ENCODE assay signal across 13 cellular contexts in genomic region chr12:12993367-12993766, GRCh38. TPM values are rescaled to one million over a fixed set of nuclear protein-coding genes. Genes with fewer than 3 reads are reported as not detected.
A peak's percentile ranks its signal among the peaks of the same experiment; 100 is the strongest.
DNase-seq lines count a peak whose midpoint lies in the region; ATAC-seq, FAIRE-seq and TF ChIP-seq lines count a peak whose summit lies in the region.
"Had no signal": no experiment of that assay in that cellular context is flagged by ENCODE, and none has a peak within 500 bp of the region (broad histone marks: within the 10 kb centered on the region; RNA-seq: fewer than 3 reads in every experiment).

No MANE protein-coding gene starts in this region.

- no peak overlapping the region for H3K9ac ChIP-seq in astrocyte (ENCODE audit: low read length)

- peak overlapping the region; percentile 77 for H3K4me2 ChIP-seq in astrocyte (ENCODE audit: low read length)

- H3K4me3 ChIP-seq in astrocyte (ENCODE audit: insufficient read depth, low read depth, low read length) (no peak overlapping the region), thoracic aorta (peak overlapping the region; percentile 36)

- H3K4me1 ChIP-seq in astrocyte (ENCODE audit: insufficient read depth, low read length) (no peaks in the 10 kb centered on the region), thoracic aorta (ENCODE audit: control insufficient read depth in 1 of 2, low read depth in 2 of 2) (peaks cover 18 to 42% of the 10 kb centered on the region in 2 donors)

- POLR2A ChIA-PET in activated CD8-positive, alpha-beta T cell treated with anti-CD3 and anti-CD28 coated beads, Interleukin-2, amount 10 ng/mL, durations not matched to agents 7 days and 5 days (lab: Charles Lee): no interaction called here
- POLR2A ChIA-PET in activated CD8-positive, alpha-beta T cell treated with anti-CD3 and anti-CD28 coated beads for 36 hours (lab: Charles Lee): no interaction called here

- H3K4me1 Mint-ChIP-seq in activated CD8-positive, alpha-beta T cell treated with anti-CD3 and anti-CD28 coated beads, Interleukin-2, amount 10 ng/mL, durations not matched to agents 7 days and 5 days (ENCODE audit: low read depth): peaks cover 17% of the 10 kb centered on the region
- H3K4me1 Mint-ChIP-seq in activated CD8-positive, alpha-beta T cell treated with anti-CD3 and anti-CD28 coated beads for 36 hours (ENCODE audit: low read depth): peaks cover 24% of the 10 kb centered on the region
- H3K4me1 Mint-ChIP-seq in astrocyte (ENCODE audit: low read depth, unreplicated experiment): peaks cover 16% of the 10 kb centered on the region
- H3K4me1 Mint-ChIP-seq in mesothelial cell of epicardium: peaks cover 52% of the 10 kb centered on the region

- peaks cover 2% of the 10 kb centered on the region for H4K20me1 ChIP-seq in astrocyte (ENCODE audit: insufficient read depth, low read length)

- no peaks in the 10 kb centered on the region for H3K36me3 ChIP-seq in astrocyte (ENCODE audit: insufficient read depth, low read length)
- H3K36me3 ChIP-seq in thoracic aorta: peaks cover 7% of the 10 kb centered on the region

- no peak for ATAC-seq in activated CD8-positive, alpha-beta T cell treated with anti-CD3 and anti-CD28 coated beads, Interleukin-2, amount 10 ng/mL, durations not matched to agents 7 days and 5 days
- no peak for ATAC-seq in activated CD8-positive, alpha-beta T cell treated with anti-CD3 and anti-CD28 coated beads for 36 hours
- no peak for ATAC-seq in thoracic aorta (ENCODE audit: insufficient number of reproducible peaks, low FRiP score, low read depth)

- peak overlapping the region; percentile 17 for H3K27ac Mint-ChIP-seq in activated CD8-positive, alpha-beta T cell treated with anti-CD3 and anti-CD28 coated beads, Interleukin-2, amount 10 ng/mL, durations not matched to agents 7 days and 5 days
- H3K27ac Mint-ChIP-seq in activated CD8-positive, alpha-beta T cell treated with anti-CD3 and anti-CD28 coated beads for 36 hours: no peak overlapping the region
- peak overlapping the region; percentile 94 for H3K27ac Mint-ChIP-seq in astrocyte (ENCODE audit: unreplicated experiment)
- H3K27ac Mint-ChIP-seq in mesothelial cell of epicardium: peak overlapping the region; percentile 85

- H3K9me3 ChIP-seq in astrocyte (ENCODE audit: insufficient read depth, low read depth, low read length) (no peaks in the 10 kb centered on the region), thoracic aorta (no peaks in the 10 kb centered on the region)
- H3K9me3 ChIP-seq: SJSA1 had no signal

- TF ChIP-seq CTCF in activated CD8-positive, alpha-beta T cell treated with anti-CD3 and anti-CD28 coated beads for 36 hours (IDR thresholded peaks at IDR 0.05): no peak
- TF ChIP-seq CTCF in astrocyte (IDR thresholded peaks at IDR 0.05; ENCODE audit: insufficient read depth, low read depth, low read length) (no peak), mesothelial cell of epicardium (IDR thresholded peaks at IDR 0.05; ENCODE audit: unreplicated experiment) (no peak), thoracic aorta (IDR thresholded peaks at IDR 0.05) (no peak)

- H3K27me3 Mint-ChIP-seq in activated CD8-positive, alpha-beta T cell treated with anti-CD3 and anti-CD28 coated beads, Interleukin-2, amount 10 ng/mL, durations not matched to agents 7 days and 5 days (ENCODE audit: low read depth): no peaks in the 10 kb centered on the region
- H3K27me3 Mint-ChIP-seq in activated CD8-positive, alpha-beta T cell treated with anti-CD3 and anti-CD28 coated beads for 36 hours: no peaks in the 10 kb centered on the region
- H3K27me3 Mint-ChIP-seq in astrocyte (ENCODE audit: low read depth, unreplicated experiment) (no peaks in the 10 kb centered on the region), mesothelial cell of epicardium (ENCODE audit: low read depth) (no peaks in the 10 kb centered on the region)

- H3K9me3 Mint-ChIP-seq in activated CD8-positive, alpha-beta T cell treated with anti-CD3 and anti-CD28 coated beads, Interleukin-2, amount 10 ng/mL, durations not matched to agents 7 days and 5 days (ENCODE audit: insufficient read depth): no peaks in the 10 kb centered on the region
- H3K9me3 Mint-ChIP-seq in activated CD8-positive, alpha-beta T cell treated with anti-CD3 and anti-CD28 coated beads for 36 hours: no peaks in the 10 kb centered on the region
- H3K9me3 Mint-ChIP-seq in astrocyte (ENCODE audit: unreplicated experiment): no peaks in the 10 kb centered on the region
- no peaks in the 10 kb centered on the region for H3K9me3 Mint-ChIP-seq in mesothelial cell of epicardium
- H3K9me3 Mint-ChIP-seq: type B pancreatic cell had no signal

- CTCF ChIA-PET in activated CD8-positive, alpha-beta T cell treated with anti-CD3 and anti-CD28 coated beads, Interleukin-2, amount 10 ng/mL, durations not matched to agents 7 days and 5 days (lab: Charles Lee): no interaction called here
- CTCF ChIA-PET in activated CD8-positive, alpha-beta T cell treated with anti-CD3 and anti-CD28 coated beads for 36 hours (lab: Charles Lee): interaction anchor here (1.4 kb wide), 1 partner anchor 77 kb away, joined by 3 read pairs; no protein-coding TSS in a partner anchor

- no peaks in the 10 kb centered on the region for H3K36me3 Mint-ChIP-seq in activated CD8-positive, alpha-beta T cell treated with anti-CD3 and anti-CD28 coated beads, Interleukin-2, amount 10 ng/mL, durations not matched to agents 7 days and 5 days (ENCODE audit: low read depth)
- H3K36me3 Mint-ChIP-seq in activated CD8-positive, alpha-beta T cell treated with anti-CD3 and anti-CD28 coated beads for 36 hours (ENCODE audit: low read depth): no peaks in the 10 kb centered on the region
- peaks cover 4% of the 10 kb centered on the region for H3K36me3 Mint-ChIP-seq in astrocyte (ENCODE audit: low read depth, unreplicated experiment)
- H3K36me3 Mint-ChIP-seq in mesothelial cell of epicardium: peaks cover 4% of the 10 kb centered on the region

- peaks cover 13% of the 10 kb centered on the region for H3K79me2 ChIP-seq in astrocyte (ENCODE audit: insufficient read depth, low read length)

- FAIRE-seq in astrocyte (lab: Jason Lieb, UNC): no peak

- no peak for DNase-seq in activated CD8-positive, alpha-beta T cell treated with anti-CD3 and anti-CD28 coated beads, Interleukin-2, amount 10 ng/mL, durations not matched to agents 7 days and 5 days
- no peak for DNase-seq in activated CD8-positive, alpha-beta T cell treated with anti-CD3 and anti-CD28 coated beads for 36 hours
- DNase-seq in astrocyte (ENCODE audit: low read depth) (no peak), mesothelial cell of epicardium (ENCODE audit: low spot score in 2 of 2, unreplicated experiment in 2 of 2) (no peak), thoracic aorta (ENCODE audit: low spot score) (no peak), OCI-M1 (lab: John Stamatoyannopoulos, UW) (no peak), NCI-H1436 (lab: John Stamatoyannopoulos, UW) (no peak)
- no peak for DNase-seq in activated naive CD4-positive, alpha-beta T cell treated with anti-CD3 and anti-CD28 coated beads, Interleukin-2, amount 50 U/mL, for 16 hours
- DNase-seq: cerebellar nuclear complex, DMS79 treated with DMSO at 0.1 percent for 48 hours, NCI-H2081 treated with DMSO at 0.1 percent for 48 hours had no signal

- no peaks in the 10 kb centered on the region for H3K27me3 ChIP-seq in astrocyte (ENCODE audit: insufficient read depth, low read length)
- H3K27me3 ChIP-seq in thoracic aorta (replicated peaks; ENCODE audit: insufficient read depth): no peaks in the 10 kb centered on the region
- H3K27me3 ChIP-seq: SJSA1 had no signal

- intact Hi-C loops in activated CD8-positive, alpha-beta T cell treated with anti-CD3 and anti-CD28 coated beads for 36 hours (cut with micrococcal nuclease): no loop called here

- no peak overlapping the region for H3K27ac ChIP-seq in astrocyte (ENCODE audit: low read depth, low read length)
- peak overlapping the region in 1 of 2 donors; percentile 60 for H3K27ac ChIP-seq in thoracic aorta

- no peak overlapping the region for H2AFZ ChIP-seq in astrocyte (ENCODE audit: low read depth, low read length)

- H3K4me3 Mint-ChIP-seq in activated CD8-positive, alpha-beta T cell treated with anti-CD3 and anti-CD28 coated beads, Interleukin-2, amount 10 ng/mL, durations not matched to agents 7 days and 5 days: peak overlapping the region; percentile 44
- H3K4me3 Mint-ChIP-seq in activated CD8-positive, alpha-beta T cell treated with anti-CD3 and anti-CD28 coated beads for 36 hours: no peak overlapping the region
- H3K4me3 Mint-ChIP-seq in astrocyte (ENCODE audit: unreplicated experiment) (no peak overlapping the region), mesothelial cell of epicardium (no peak overlapping the region)
- H3K4me3 Mint-ChIP-seq: type B pancreatic cell had no signal

RNA-seq across cellular contexts. Expression of gene HEBP1, which starts 6.7 kb away (rescaled TPM):
- total RNA-seq in activated CD8-positive, alpha-beta T cell treated with anti-CD3 and anti-CD28 coated beads, Interleukin-2, amount 10 ng/mL, durations not matched to agents 7 days and 5 days: 10 to 100 TPM; 13.2 to 14.6 TPM
- 10 to 100 TPM; 23.9 to 24.8 TPM for total RNA-seq in activated CD8-positive, alpha-beta T cell treated with anti-CD3 and anti-CD28 coated beads for 36 hours
- total RNA-seq in astrocyte: 27.8 and 28.9 TPM in 2 replicates
- 55.0 to 63.5 TPM (median 58.6 TPM) in 3 replicates for total RNA-seq in mesothelial cell of epicardium
- total RNA-seq in thoracic aorta: 10 to 100 TPM; 39.9 to 57.8 TPM

RNA-seq across cellular contexts. Expression of gene GPRC5D, which starts 41.4 kb away (rescaled TPM):
- not detected for total RNA-seq in activated CD8-positive, alpha-beta T cell treated with anti-CD3 and anti-CD28 coated beads, Interleukin-2, amount 10 ng/mL, durations not matched to agents 7 days and 5 days
- not detected for total RNA-seq in activated CD8-positive, alpha-beta T cell treated with anti-CD3 and anti-CD28 coated beads for 36 hours
- not detected in 2 replicates for total RNA-seq in astrocyte
- not detected in 3 replicates for total RNA-seq in mesothelial cell of epicardium
- not detected for total RNA-seq in thoracic aorta
- total RNA-seq: SJSA1 had no signal

RNA-seq across cellular contexts. Expression of gene FAM234B, which starts 50.8 kb away (rescaled TPM):
- 1 to 10 TPM; 4.2 to 4.3 TPM for total RNA-seq in activated CD8-positive, alpha-beta T cell treated with anti-CD3 and anti-CD28 coated beads, Interleukin-2, amount 10 ng/mL, durations not matched to agents 7 days and 5 days
- 10 to 100 TPM; 10.0 to 10.7 TPM for total RNA-seq in activated CD8-positive, alpha-beta T cell treated with anti-CD3 and anti-CD28 coated beads for 36 hours
- total RNA-seq in astrocyte (6.2 and 6.3 TPM in 2 replicates), mesothelial cell of epicardium (8.6 to 9.5 TPM (median 9.1 TPM) in 3 replicates), thoracic aorta (1 to 10 TPM; 4.5 to 8.5 TPM)
